6 cellular contexts compared by ENCODE assay signal in the genomic region with DNA sequence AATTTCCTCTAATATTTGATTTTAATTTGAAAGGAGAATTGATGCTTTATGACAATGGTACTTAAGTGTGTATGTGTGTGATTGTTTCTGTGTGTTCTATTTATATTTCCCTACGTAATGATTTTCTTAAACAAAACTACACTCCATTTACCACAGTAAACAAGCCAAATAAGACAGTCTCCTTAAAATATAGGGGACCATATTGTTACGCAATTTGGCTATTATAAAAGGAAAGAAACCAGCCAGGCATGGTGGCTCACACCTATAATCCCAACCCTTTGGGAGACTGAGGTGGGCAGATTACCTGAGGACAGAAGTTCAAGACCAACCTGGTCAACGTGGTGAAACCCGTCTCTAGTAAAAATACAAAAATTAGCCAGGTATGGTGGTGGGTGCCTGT.
"Had no signal": no experiment of that assay in that cellular context is flagged by ENCODE, and none has a peak within 500 bp of the region (broad histone marks: within the 10 kb centered on the region; RNA-seq: fewer than 3 reads in every experiment).

No MANE protein-coding gene starts in this region.

- ATAC-seq: K562 had no signal

- H3K4me2 ChIP-seq: KMS-11 had no signal

- H3K4me3 ChIP-seq: K562 had no signal

- H3K27ac ChIP-seq: HL-60, KMS-11 had no signal

- H3K9ac ChIP-seq: KMS-11 had no signal

- FAIRE-seq: HTR-8/SVneo, K562 had no signal

- DNase-seq: KBM-7, KG1 had no signal
